ENCODE assay signal across 11 cellular contexts in genomic region chr1:55127827-55128343, GRCh38.
DNase-seq lines count a peak whose midpoint lies in the region; ATAC-seq and TF ChIP-seq lines count a peak whose summit lies in the region.
"Had no signal": no experiment of that assay in that cellular context is flagged by ENCODE, and none has a peak within 500 bp of the region (broad histone marks: within the 10 kb centered on the region; RNA-seq: fewer than 3 reads in every experiment).

No MANE protein-coding gene starts in this region.

- H3K27ac ChIP-seq in spleen: peak overlapping the region in 3 of 8 donors; percentile 9 to 45 (median 39)
- H3K27ac ChIP-seq: neutrophil had no signal

- H3K36me3 Mint-ChIP-seq in activated naive CD4-positive, alpha-beta T cell treated with anti-CD3 and anti-CD28 coated beads, Interleukin-2, amount 10 ng/mL, durations not matched to agents 7 days and 5 days: peaks cover 65% of the 10 kb centered on the region
- H3K36me3 Mint-ChIP-seq in activated T-helper 2 cell treated with anti-CD3 and anti-CD28 coated beads, Interferon-gamma antibody, Interleukin-2, Interleukin-4, amounts not matched to agents 10 μg/mL and 5 μg/mL and 100 μg/mL, durations not matched to agents 14 hours and 24 hours and 36 hours (ENCODE audit: low read depth): peaks cover 87% of the 10 kb centered on the region
- H3K36me3 Mint-ChIP-seq in progenitor cell of endocrine pancreas (ENCODE audit: insufficient read depth): peaks cover 54% of the 10 kb centered on the region

- H3K27ac Mint-ChIP-seq in activated naive CD4-positive, alpha-beta T cell treated with anti-CD3 and anti-CD28 coated beads, Interleukin-2, amount 10 ng/mL, durations not matched to agents 7 days and 5 days: peak overlapping the region; percentile 21
- peak overlapping the region; percentile 83 for H3K27ac Mint-ChIP-seq in activated T-helper 2 cell treated with anti-CD3 and anti-CD28 coated beads, Interferon-gamma antibody, Interleukin-2, Interleukin-4, amounts not matched to agents 10 μg/mL and 5 μg/mL and 100 μg/mL, durations not matched to agents 14 hours and 24 hours and 36 hours
- no peak overlapping the region for H3K27ac Mint-ChIP-seq in progenitor cell of endocrine pancreas

- H3K27me3 ChIP-seq in spleen (replicated peaks in 1 of 7): no peaks in the 10 kb centered on the region
- H3K27me3 ChIP-seq: neutrophil had no signal

- H3K36me3 ChIP-seq in spleen: peaks cover 12 to 96% (median 89%) of the 10 kb centered on the region in 6 donors

- peaks cover 11% of the 10 kb centered on the region for H3K4me1 Mint-ChIP-seq in activated naive CD4-positive, alpha-beta T cell treated with anti-CD3 and anti-CD28 coated beads, Interleukin-2, amount 10 ng/mL, durations not matched to agents 7 days and 5 days
- H3K4me1 Mint-ChIP-seq in activated T-helper 2 cell treated with anti-CD3 and anti-CD28 coated beads, Interferon-gamma antibody, Interleukin-2, Interleukin-4, amounts not matched to agents 10 μg/mL and 5 μg/mL and 100 μg/mL, durations not matched to agents 14 hours and 24 hours and 36 hours (ENCODE audit: low read depth): peaks cover 32% of the 10 kb centered on the region
- H3K4me1 Mint-ChIP-seq in progenitor cell of endocrine pancreas (ENCODE audit: low read depth): peaks cover 5% of the 10 kb centered on the region

- WGBS in spleen, 5 donors: 74 to 87% (median 82%) methylated on average over 3 of the region's 3 CpGs

- TF ChIP-seq CTCF in progenitor cell of endocrine pancreas (IDR thresholded peaks at IDR 0.05; ENCODE audit: unreplicated experiment) (no peak), spleen (IDR thresholded peaks at IDR 0.05 in 8 of 11, conservative IDR thresholded peaks at IDR 0.05 in 3 of 11) (no peak)

- H3K4me3 Mint-ChIP-seq in activated naive CD4-positive, alpha-beta T cell treated with anti-CD3 and anti-CD28 coated beads, Interleukin-2, amount 10 ng/mL, durations not matched to agents 7 days and 5 days: no peak overlapping the region
- peak overlapping the region; percentile 11 for H3K4me3 Mint-ChIP-seq in activated T-helper 2 cell treated with anti-CD3 and anti-CD28 coated beads, Interferon-gamma antibody, Interleukin-2, Interleukin-4, amounts not matched to agents 10 μg/mL and 5 μg/mL and 100 μg/mL, durations not matched to agents 14 hours and 24 hours and 36 hours (ENCODE audit: low read depth)
- H3K4me3 Mint-ChIP-seq in progenitor cell of endocrine pancreas (ENCODE audit: low read depth): no peak overlapping the region

- intact Hi-C loops in activated T-helper 2 cell treated with anti-CD3 and anti-CD28 coated beads, Interferon-gamma antibody, Interleukin-2, Interleukin-4, amounts not matched to agents 10 μg/mL and 5 μg/mL and 100 μg/mL, durations not matched to agents 14 hours and 24 hours and 36 hours (cut with micrococcal nuclease): loop anchor here (1.0 to 2.0 kb wide), 2 partner anchors 12 to 55 kb away; no protein-coding TSS in a partner anchor
- intact Hi-C loops in spleen (cut with DNase I; ENCODE audit: low total_unique reads): no loop called here

- peaks cover 0 to 18% (median 2%) of the 10 kb centered on the region in 6 donors for H3K4me1 ChIP-seq in spleen

- H3K9me3 ChIP-seq in spleen: no peaks in the 10 kb centered on the region
- H3K9me3 ChIP-seq: neutrophil had no signal

- no peaks in the 10 kb centered on the region for H3K27me3 Mint-ChIP-seq in activated naive CD4-positive, alpha-beta T cell treated with anti-CD3 and anti-CD28 coated beads, Interleukin-2, amount 10 ng/mL, durations not matched to agents 7 days and 5 days
- H3K27me3 Mint-ChIP-seq in activated T-helper 2 cell treated with anti-CD3 and anti-CD28 coated beads, Interferon-gamma antibody, Interleukin-2, Interleukin-4, amounts not matched to agents 10 μg/mL and 5 μg/mL and 100 μg/mL, durations not matched to agents 14 hours and 24 hours and 36 hours (ENCODE audit: low read depth): no peaks in the 10 kb centered on the region
- H3K27me3 Mint-ChIP-seq in progenitor cell of endocrine pancreas: no peaks in the 10 kb centered on the region

- no peak overlapping the region for H3K4me3 ChIP-seq in spleen

- ATAC-seq in HG03095 (IDR thresholded peaks at IDR 0.05; ENCODE audit: unreplicated experiment): peak; percentile 73
- peak; percentile 98 for ATAC-seq in stimulated activated naive CD8-positive, alpha-beta T cell treated with anti-CD3 and anti-CD28 coated beads, Interleukin-15, Interleukin-2, amounts not matched to agents 100 U/mL and 50 U/mL, for 24 hours

- no peak for DNase-seq in activated naive CD4-positive, alpha-beta T cell treated with anti-CD3 and anti-CD28 coated beads, Interleukin-2, amount 10 ng/mL, durations not matched to agents 7 days and 5 days
- DNase-seq in activated naive CD4-positive, alpha-beta T cell treated with Interleukin-2 at 50 U/mL for 16 hours: no peak
- DNase-seq in activated T-helper 2 cell treated with anti-CD3 and anti-CD28 coated beads, Interferon-gamma antibody, Interleukin-2, Interleukin-4, amounts not matched to agents 10 μg/mL and 5 μg/mL and 100 μg/mL, durations not matched to agents 14 hours and 24 hours and 36 hours (ENCODE audit: low spot score): no peak
- peak; percentile 14 for DNase-seq in stimulated activated naive CD8-positive, alpha-beta T cell treated with anti-CD3 and anti-CD28 coated beads, Interleukin-15, Interleukin-2, amounts not matched to agents 100 U/mL and 50 U/mL, for 24 hours
- DNase-seq in GDM1 (lab: John Stamatoyannopoulos, UW): no peak
- DNase-seq in progenitor cell of endocrine pancreas (ENCODE audit: low spot score, unreplicated experiment): no peak
- no peak for DNase-seq in spleen
- DNase-seq: activated effector memory CD4-positive, alpha-beta T cell treated with Interleukin-2 at 50 U/mL for 16 hours; trophoblast cell had no signal

- TF ChIP-seq POLR2A in spleen (IDR thresholded peaks at IDR 0.05): no peak

- CTCF ChIA-PET in activated naive CD4-positive, alpha-beta T cell treated with anti-CD3 and anti-CD28 coated beads, Interleukin-2, amount 10 ng/mL, durations not matched to agents 7 days and 5 days (lab: Charles Lee): no interaction called here

- H3K9me3 Mint-ChIP-seq in activated naive CD4-positive, alpha-beta T cell treated with anti-CD3 and anti-CD28 coated beads, Interleukin-2, amount 10 ng/mL, durations not matched to agents 7 days and 5 days: no peaks in the 10 kb centered on the region
- peaks cover 7% of the 10 kb centered on the region for H3K9me3 Mint-ChIP-seq in activated T-helper 2 cell treated with anti-CD3 and anti-CD28 coated beads, Interferon-gamma antibody, Interleukin-2, Interleukin-4, amounts not matched to agents 10 μg/mL and 5 μg/mL and 100 μg/mL, durations not matched to agents 14 hours and 24 hours and 36 hours
- peaks cover 9% of the 10 kb centered on the region for H3K9me3 Mint-ChIP-seq in progenitor cell of endocrine pancreas (ENCODE audit: low read depth)
